Comparison of ENCODE assay signal across 9 cellular contexts in the genomic region with DNA sequence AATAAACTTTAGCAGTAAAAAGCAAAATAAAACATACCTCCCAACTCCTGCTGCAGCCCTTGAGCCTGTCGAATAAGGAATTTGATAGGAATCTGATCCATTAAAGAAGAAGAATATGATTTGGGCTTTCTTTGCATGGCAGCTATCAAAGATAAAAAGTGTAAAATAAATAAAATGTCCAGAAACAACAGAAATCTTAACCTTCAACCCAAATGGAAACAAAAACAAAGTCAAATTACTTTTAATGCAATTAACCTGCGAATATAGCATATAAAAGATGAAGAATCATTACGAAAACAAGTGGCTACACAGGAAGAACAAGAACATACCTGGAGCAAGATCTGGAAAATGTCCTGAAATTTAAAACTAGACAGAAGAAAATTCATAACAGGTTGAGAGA.
"Had no signal": no experiment of that assay in that cellular context is flagged by ENCODE, and none has a peak within 500 bp of the region (broad histone marks: within the 10 kb centered on the region; RNA-seq: fewer than 3 reads in every experiment).

No MANE protein-coding gene starts in this region.

- H3K4me2 ChIP-seq: GM23338 had no signal

- ATAC-seq: GM23338 had no signal

- H3K27ac ChIP-seq: GM23248 had no signal

- H3K4me1 Mint-ChIP-seq: GM23338 had no signal

- H3K9me3 Mint-ChIP-seq: GM23338 had no signal

- DNase-seq: GM23248, GOT3, H7, HCEC 1CT, HFFc6 had no signal

- H3K4me1 ChIP-seq: HAP-1 had no signal

- FAIRE-seq: H1, H54 had no signal

- H2AFZ ChIP-seq: GM23248, GM23338 had no signal

- H3K9me3 ChIP-seq: HAP-1 had no signal

- H3K4me3 Mint-ChIP-seq: GM23338, HFFc6 had no signal

- H3K9ac ChIP-seq: GM23248 had no signal

- H3K27ac Mint-ChIP-seq: GM23338, HFFc6 had no signal

- H3K4me3 ChIP-seq: GM23248, GM23338, HAP-1 had no signal
